Comparison of ENCODE assay signal across 8 cellular contexts in genomic region chr16:2459647-2460390, GRCh38. TPM values are rescaled to one million over a fixed set of nuclear protein-coding genes. Genes with fewer than 3 reads are reported as not detected.
DNase-seq lines count a peak whose midpoint lies in the region; FAIRE-seq and TF ChIP-seq lines count a peak whose summit lies in the region.

Gene TEDC2 (plus strand): TSS chr16:2460109. CDS start chr16:2460145, 36 bp downstream.

- H2BK120ac ChIP-seq in H1 (replicated peaks; ENCODE audit: low read depth, low read length) (no peak within 1 kb of the TSS), mesenchymal stem cell (ENCODE audit: low read depth, low read length) (no peak within 1 kb of the TSS)

- TF ChIP-seq CTCF in GM20000 (IDR thresholded peaks at IDR 0.05; ENCODE audit: extremely low read depth, missing control alignments): no peak
- no peak for TF ChIP-seq CTCF in H1 (IDR thresholded peaks at IDR 0.05; ENCODE audit: control extremely low read depth in 1 of 3, insufficient read depth in 1 of 3, low read depth in 1 of 3, low read length in 3 of 3)

- H3K79me1 ChIP-seq in H1 (ENCODE audit: low read depth, low read length): peaks cover 10% of the 10 kb centered on the region
- H3K79me1 ChIP-seq in mesenchymal stem cell (replicated peaks; ENCODE audit: low read length, poor library complexity, severe bottlenecking): peaks cover 21% of the 10 kb centered on the region

- DNase-seq in CMK (ENCODE audit: low read depth) (peak; percentile 86), GM20000 (ENCODE audit: low spot score) (peak; percentile 100), HT1080 (ENCODE audit: low read depth) (peak; percentile 95), NOMO-1 (lab: John Stamatoyannopoulos, UW; ENCODE audit: unreplicated experiment in 2 of 2) (peak; percentile 95 to 97), H1 (ENCODE audit: low read depth in 1 of 2, low spot score in 2 of 2) (peak; percentile 93 to 98), mesenchymal stem cell (peak; percentile 94)
- peak; percentile 98 for DNase-seq in activated CD8-positive, alpha-beta memory T cell treated with anti-CD3 and anti-CD28 coated beads for 24 hours
- peak; percentile 98 for DNase-seq in stimulated activated CD8-positive, alpha-beta memory T cell treated with anti-CD3 and anti-CD28 coated beads, Interleukin-12 subunit alpha, Interleukin-12 subunit beta, amount 100 ng/mL, for 24 hours (ENCODE audit: extremely low read depth)

- H3K23ac ChIP-seq in H1 (ENCODE audit: insufficient read length) (peak within 1 kb of the TSS; percentile 9), mesenchymal stem cell (ENCODE audit: low read length in 2 of 2) (peak within 1 kb of the TSS in 1 of 2 experiments; percentile 57)

- peak within 1 kb of the TSS; percentile 56 for H3K56ac ChIP-seq in H1 (replicated peaks; ENCODE audit: insufficient read length, low read depth, low read length)

- POLR2A ChIA-PET in H1 (lab: Charles Lee; ENCODE audit: partially characterized antibody): interaction anchor here (0.7 to 2.8 kb wide), 22 partner anchors 8 to 222 kb away, joined by 3 to 21 read pairs (median 4); partner anchors contain the start of genes AMDHD2, ATP6V0C, ECI1 and NTN3

- H4K20me1 ChIP-seq in H1 (replicated peaks in 1 of 2; ENCODE audit: control insufficient read depth in 1 of 2, insufficient read depth in 2 of 2, low read length in 2 of 2): peaks cover 6 to 20% of the 10 kb centered on the region in 2 experiments

- H2AFZ ChIP-seq in H1 (ENCODE audit: low read length) (no peak within 1 kb of the TSS), mesenchymal stem cell (ENCODE audit: low read depth, low read length) (peak within 1 kb of the TSS; percentile 81)

- H4K8ac ChIP-seq in H1 (ENCODE audit: extremely low read depth, insufficient read depth, low read length): no peak within 1 kb of the TSS; the same call in none of the 2 replicates
- H4K8ac ChIP-seq in mesenchymal stem cell (ENCODE audit: low read length): peak within 1 kb of the TSS; percentile 59

- WGBS in H1 (ENCODE audit: extremely low coverage in 1 of 2, insufficient coverage in 1 of 2, insufficient read length in 1 of 2, insufficient replicate concordance in 2 of 2, low coverage in 1 of 2, low lambda C conversion rate in 2 of 2, missing lambda C conversion rate in 1 of 2), 2 experiments: 2% methylated on average over 40 of the region's 66 CpGs; no CpG with 5 or more reads in 1 of the 2 experiments
- WGBS in mesenchymal stem cell: under 1% methylated on average over 54 of the region's 66 CpGs

- no peaks in the 10 kb centered on the region for H3K9me3 ChIP-seq in H1 (ENCODE audit: insufficient read depth in 2 of 2, low read depth in 1 of 2, low read length in 1 of 2)
- H3K9me3 ChIP-seq in mesenchymal stem cell (ENCODE audit: control insufficient read depth, low read length): no peaks in the 10 kb centered on the region

- H3K27ac ChIP-seq in H1 (ENCODE audit: low read depth, low read length): no peak within 1 kb of the TSS; the same call in 1 of the 2 replicates
- H3K27ac ChIP-seq in mesenchymal stem cell (ENCODE audit: low read length, poor library complexity, severe bottlenecking): no peak within 1 kb of the TSS

- H2BK15ac ChIP-seq in H1 (ENCODE audit: low read length): 0 out of 2 replicates have a peak within 1 kb of the TSS, but pooled peaks have one; percentile 8
- H2BK15ac ChIP-seq in mesenchymal stem cell (ENCODE audit: low read depth, poor library complexity, severe bottlenecking): no peak within 1 kb of the TSS

- H3K4ac ChIP-seq in H1 (replicated peaks; ENCODE audit: insufficient read length, low read depth, low read length) (peak within 1 kb of the TSS; percentile 44), mesenchymal stem cell (ENCODE audit: low read depth in 1 of 2, low read length in 2 of 2) (peak within 1 kb of the TSS in 1 of 2 experiments; percentile 57)

- TF ChIP-seq POLR2A in H1 (IDR thresholded peaks at IDR 0.05; ENCODE audit: control extremely low read depth in 1 of 2, low read depth in 2 of 2, low read length in 2 of 2): peak in 1 of 2 experiments; percentile 52; a peak in 1 of 3 replicates

- TF ChIP-seq EP300 in H1 (IDR thresholded peaks at IDR 0.05; ENCODE audit: borderline replicate concordance in 1 of 2, low read depth in 2 of 2, low read length in 2 of 2): no peak

- H3K14ac ChIP-seq in H1 (ENCODE audit: insufficient read length) (no peak within 1 kb of the TSS), mesenchymal stem cell (ENCODE audit: low read length in 2 of 2) (peak within 1 kb of the TSS in 1 of 2 experiments; percentile 5)

- H4K5ac ChIP-seq in H1 (ENCODE audit: insufficient read length, low read depth, low read length): peak within 1 kb of the TSS; percentile 35

- H3K9ac ChIP-seq in H1 (replicated peaks in 1 of 4; ENCODE audit: extremely low read depth in 1 of 4, low read depth in 3 of 4, low read length in 3 of 4) (peak within 1 kb of the TSS; percentile 52 to 79 (median 62)), mesenchymal stem cell (ENCODE audit: low read length) (peak within 1 kb of the TSS; percentile 91)

- H3K4me1 ChIP-seq in H1 (replicated peaks in 1 of 4; ENCODE audit: control insufficient read depth in 3 of 4, insufficient read depth in 4 of 4, low read length in 3 of 4) (peaks cover 0 to 18% (median 15%) of the 10 kb centered on the region in 4 experiments; a peak in 6 of 7 replicates), mesenchymal stem cell (ENCODE audit: control insufficient read depth, insufficient read depth, low read depth, low read length) (peaks cover 26% of the 10 kb centered on the region)

- H2AK5ac ChIP-seq in H1 (ENCODE audit: low read depth, low read length) (no peak within 1 kb of the TSS), mesenchymal stem cell (ENCODE audit: low read length, severe bottlenecking) (no peak within 1 kb of the TSS)

- peaks cover 14 to 36% (median 27%) of the 10 kb centered on the region in 4 experiments; a peak in 7 of 8 replicates for H3K36me3 ChIP-seq in H1 (ENCODE audit: control insufficient read depth in 2 of 4, insufficient read depth in 4 of 4, low read length in 3 of 4)
- peaks cover 25 to 30% of the 10 kb centered on the region in 2 experiments for H3K36me3 ChIP-seq in mesenchymal stem cell (ENCODE audit: control insufficient read depth in 1 of 2, insufficient read depth in 2 of 2, low read depth in 1 of 2, low read length in 2 of 2)

- H2BK20ac ChIP-seq in H1 (ENCODE audit: low read length): no peak within 1 kb of the TSS

- H3K23me2 ChIP-seq in H1 (ENCODE audit: low read depth, low read length): peaks cover 13% of the 10 kb centered on the region; the same call in 1 of the 2 replicates

- no peak for FAIRE-seq in H1 (lab: Jason Lieb, UNC)

- H3K27me3 ChIP-seq in H1 (replicated peaks in 1 of 4; ENCODE audit: control insufficient read depth in 3 of 4, extremely low read depth in 1 of 4, insufficient read depth in 3 of 4, low read length in 3 of 4) (no peaks in the 10 kb centered on the region), mesenchymal stem cell (ENCODE audit: control insufficient read depth in 1 of 2, insufficient read depth in 1 of 2, low read length in 2 of 2) (no peaks in the 10 kb centered on the region)

- no peak for TF ChIP-seq RAD21 in H1 (IDR thresholded peaks at IDR 0.05 in 1 of 2, conservative IDR thresholded peaks at IDR 0.05 in 1 of 2; ENCODE audit: low read depth in 2 of 2, low read length in 2 of 2)

- H3K4me3 ChIP-seq in H1 (ENCODE audit: extremely low read depth in 1 of 4, insufficient read depth in 2 of 4, low read depth in 3 of 4, low read length in 4 of 4): peak within 1 kb of the TSS; percentile 55 to 78 (median 68)
- peak within 1 kb of the TSS; percentile 82 to 96 for H3K4me3 ChIP-seq in mesenchymal stem cell (ENCODE audit: insufficient read depth in 1 of 2, low read depth in 1 of 2, low read length in 2 of 2)

- peak within 1 kb of the TSS; percentile 81 for H4K91ac ChIP-seq in H1 (replicated peaks; ENCODE audit: insufficient read length, low read length)
- peak within 1 kb of the TSS; percentile 57 for H4K91ac ChIP-seq in mesenchymal stem cell (ENCODE audit: low read length)

- CTCF ChIA-PET in H1 (lab: Charles Lee; ENCODE audit: partially characterized antibody): interaction anchor here (0.9 to 3.3 kb wide), 9 partner anchors 11 to 692 kb away, joined by 3 to 21 read pairs (median 4); partner anchors contain the start of gene NTN3

- H2BK12ac ChIP-seq in H1 (ENCODE audit: low read depth, low read length) (no peak within 1 kb of the TSS), mesenchymal stem cell (ENCODE audit: low read length in 2 of 2) (no peak within 1 kb of the TSS)

- H3K4me2 ChIP-seq in H1 (ENCODE audit: insufficient read depth in 1 of 2, low read depth in 2 of 2, low read length in 2 of 2) (peak within 1 kb of the TSS; percentile 97 to 99), mesenchymal stem cell (ENCODE audit: low read length, poor library complexity, severe bottlenecking) (peak within 1 kb of the TSS; percentile 95)

- peak within 1 kb of the TSS; percentile 62 for H3K18ac ChIP-seq in H1 (ENCODE audit: extremely low read depth, low read length)
- peak within 1 kb of the TSS; percentile 51 to 76 for H3K18ac ChIP-seq in mesenchymal stem cell (ENCODE audit: low read depth in 1 of 2, low read length in 2 of 2)

- H2BK5ac ChIP-seq in H1 (ENCODE audit: low read depth, low read length) (no peak within 1 kb of the TSS), mesenchymal stem cell (ENCODE audit: low read depth, low read length, poor library complexity, severe bottlenecking) (no peak within 1 kb of the TSS)

- H3K79me2 ChIP-seq in H1 (ENCODE audit: control insufficient read depth in 1 of 2, insufficient read depth in 2 of 2, low read length in 2 of 2): peaks cover 0 to 6% of the 10 kb centered on the region in 2 experiments; a peak in 2 of 4 replicates

TF ChIP-seq in H1, 55 proteins besides CTCF, POLR2A, EP300 and RAD21 (continues in another document):
- TF ChIP-seq PHF8 (conservative IDR thresholded peaks at IDR 0.05; ENCODE audit: low read depth, low read length) (peak; percentile 74), KDM4A (IDR thresholded peaks at IDR 0.05; ENCODE audit: low read depth, low read length, severe bottlenecking) (peak; percentile 45), JUN (IDR thresholded peaks at IDR 0.05; ENCODE audit: low read depth, low read length) (no peak), SIX5 (IDR thresholded peaks at IDR 0.05; ENCODE audit: low read depth, low read length) (no peak)

RNA-seq across cellular contexts. Expression of gene TEDC2, which starts in this region (rescaled TPM):
- 50.8 and 61.3 TPM in 2 replicates for total RNA-seq in HT1080 (2014; rRNA removed; shearing (Covaris generic))
- polyA plus RNA-seq in HT1080 (2015; cell fraction: cytosol; rRNA removed): 19.1 and 25.2 TPM in 2 replicates
- polyA plus RNA-seq in HT1080 (2015; cell fraction: nucleus; rRNA removed): 50.9 and 53.2 TPM in 2 replicates
- total RNA-seq in H1 (2021; fragmentation: NEBNext Ultra II Directional; extraction: Animal tissue kit (Norgen Biotek cat#: 25700)): 54.2 and 54.6 TPM in 2 replicates
- 55.6 and 71.2 TPM in 2 replicates for polyA plus RNA-seq in H1 (2011; rRNA removed)
- 57.9 TPM for polyA plus RNA-seq in H1 (2011; cell fraction: cytosol; rRNA removed)
- 227 TPM for polyA plus RNA-seq in H1 (2011; cell fraction: nucleus; rRNA removed)
- polyA plus RNA-seq in H1 (2012, experiment 1 of 2): 41.6 to 54.3 TPM (median 48.8 TPM) in 4 replicates
- 45.5 TPM for polyA plus RNA-seq in H1 (2012, experiment 2 of 2)
- polyA plus RNA-seq in H1 (2013, experiment 1 of 2): 32.6 TPM
- 32.0 TPM for polyA plus RNA-seq in H1 (2013, experiment 2 of 2)
- polyA minus RNA-seq in H1 (2011; rRNA and poly(A)+ RNA removed): 17.1 and 20.1 TPM in 2 replicates
- 27.2 TPM for polyA minus RNA-seq in H1 (2011; cell fraction: cytosol; rRNA and poly(A)+ RNA removed)
- 66.0 TPM for polyA minus RNA-seq in H1 (2011; cell fraction: nucleus; rRNA and poly(A)+ RNA removed)
- 3.4 TPM for polyA plus RNA-seq in mesenchymal stem cell (2013, experiment 1 of 2)
- polyA plus RNA-seq in mesenchymal stem cell (2013, experiment 2 of 2): 3.5 TPM
